Comparison of ENCODE assay signal across 16 cellular contexts in the genomic region with DNA sequence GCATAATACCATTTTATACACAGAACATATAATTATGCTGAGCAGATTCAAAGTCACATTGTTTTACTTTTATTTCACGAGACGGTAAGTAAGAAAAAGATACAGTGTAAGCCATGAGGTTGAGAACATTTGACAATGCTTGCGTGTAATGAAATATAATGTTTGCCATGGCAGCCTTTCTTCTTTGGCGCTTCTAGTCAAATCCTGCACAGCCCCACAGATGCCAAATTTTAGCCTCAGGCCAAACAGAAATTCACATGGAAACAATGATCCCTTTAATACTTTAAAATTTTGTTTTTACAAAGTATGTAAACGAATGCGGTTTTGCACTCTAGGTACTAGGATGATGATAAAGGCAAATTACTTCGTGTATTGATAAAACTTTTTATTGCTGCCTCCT.
DNase-seq lines count a peak whose midpoint lies in the region; ATAC-seq and TF ChIP-seq lines count a peak whose summit lies in the region.
"Had no signal": no experiment of that assay in that cellular context is flagged by ENCODE, and none has a peak within 500 bp of the region (broad histone marks: within the 10 kb centered on the region; RNA-seq: fewer than 3 reads in every experiment).

No MANE protein-coding gene starts in this region.

- H3K4me3 ChIP-seq in MG63 = no peak overlapping the region
- no peak overlapping the region for H3K4me3 ChIP-seq in testis
- H3K4me3 ChIP-seq: K562 had no signal

- TF ChIP-seq CTCF in testis (IDR thresholded peaks at IDR 0.05) = no peak

- intact Hi-C loops in testis (cut with DNase I; ENCODE audit: low total_unique reads) = no loop called here

- H3K36me3 ChIP-seq in MG63 (no peaks in the 10 kb centered on the region; the same call in 1 of the 2 replicates), testis (ENCODE audit: low read depth, missing control alignments) (no peaks in the 10 kb centered on the region)

- in situ Hi-C loops in G401 (cut with HindIII; ENCODE audit: low sequenced_read_pairs) = no loop called here

- H3K9me3 ChIP-seq in MG63 = peaks cover 7% of the 10 kb centered on the region
- no peaks in the 10 kb centered on the region for H3K9me3 ChIP-seq in testis
- H3K9me3 ChIP-seq: SK-N-SH had no signal

- TF ChIP-seq POLR2A in testis (IDR thresholded peaks at IDR 0.05) = no peak

- H3K27ac ChIP-seq in testis = no peak overlapping the region

- ATAC-seq in GM21723 (IDR thresholded peaks at IDR 0.05; ENCODE audit: unreplicated experiment) = no peak
- ATAC-seq: K562, T-cell had no signal

- 81 to 84% methylated on average over 7 of the region's 7 CpGs for WGBS in testis, 2 donors

- no peaks in the 10 kb centered on the region for H3K4me1 ChIP-seq in testis

- H3K27me3 ChIP-seq in MG63 (no peaks in the 10 kb centered on the region), testis (no peaks in the 10 kb centered on the region)

- peak; percentile 40 for DNase-seq in MG63
- peak; percentile 3 for DNase-seq in RPMI7951 (ENCODE audit: low read depth)
- DNase-seq in foreskin melanocyte = peak; percentile 91
- peak; percentile 60 for DNase-seq in pons (ENCODE audit: low spot score)
- DNase-seq in testis = no peak
- no peak for DNase-seq in G401 (ENCODE audit: low spot score)
- DNase-seq in C1 segment of cervical spinal cord (lab: John Stamatoyannopoulos, UW) = no peak
- DNase-seq: AML-193, HCEC 1CT, NCI-H146, NCI-H345, NCI-H774, SK-N-SH, T-cell had no signal

Comparison
In these comparisons a context has a peak if more than half of its experiments do, and no peak if none do; other contexts are left out.
1. DNase-seq: peak in MG63 (single experiment), RPMI7951 (single experiment), foreskin melanocyte (single experiment) and pons (single experiment); none in testis (single experiment), G401 (single experiment) and C1 segment of cervical spinal cord (0 of 14).